In the genomic region with DNA sequence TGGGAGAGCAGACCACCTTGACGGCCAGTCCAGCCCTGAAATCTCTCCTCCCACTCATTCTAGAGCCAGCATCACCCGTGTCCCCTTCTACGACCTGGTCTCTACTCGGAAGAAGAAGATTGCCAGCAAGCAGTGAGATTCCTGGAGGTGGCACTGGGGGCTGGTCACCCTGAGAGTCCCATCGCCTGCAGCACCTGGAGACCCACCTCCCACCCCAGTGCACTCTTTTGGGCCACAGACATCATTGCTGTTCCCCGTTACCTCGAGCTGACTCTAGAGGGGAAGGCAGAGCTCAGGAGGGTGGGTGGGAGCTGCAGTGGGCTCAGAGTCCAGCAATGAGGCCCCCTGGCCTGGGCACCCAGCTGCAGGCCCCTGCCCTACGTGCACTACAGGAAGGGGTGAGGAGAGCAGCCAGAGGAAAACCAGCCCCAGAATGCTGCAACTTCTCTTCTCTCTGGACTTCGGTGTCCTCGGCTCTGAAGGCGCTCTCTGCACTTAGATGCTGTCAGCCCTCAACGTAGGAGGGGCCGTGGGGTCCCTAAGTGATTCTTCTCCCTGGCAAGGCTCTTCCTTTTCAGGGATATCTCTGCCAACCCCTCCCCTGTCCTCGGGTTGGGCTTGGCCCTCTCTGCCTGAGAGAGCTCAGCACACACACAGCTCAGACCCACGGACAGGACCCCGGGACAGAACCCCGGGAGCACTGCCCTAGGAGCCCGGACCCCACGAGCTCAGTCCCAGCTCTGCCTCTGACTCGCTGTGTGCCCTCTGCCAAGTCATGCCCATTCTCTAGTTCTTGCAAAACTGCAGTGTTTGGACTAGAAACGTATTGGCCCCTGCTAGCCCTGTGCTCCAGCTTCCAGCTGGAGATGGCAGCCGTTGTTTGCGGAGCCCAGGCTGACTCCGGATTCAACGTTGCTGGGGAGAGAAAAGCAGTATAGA, we compare ENCODE assay signal across 14 cellular contexts. TPM values are rescaled to one million over a fixed set of nuclear protein-coding genes. Genes with fewer than 3 reads are reported as not detected.
DNase-seq lines count a peak whose midpoint lies in the region; ATAC-seq, FAIRE-seq and TF ChIP-seq lines count a peak whose summit lies in the region.
"Had no signal": no experiment of that assay in that cellular context is flagged by ENCODE, and none has a peak within 500 bp of the region (broad histone marks: within the 10 kb centered on the region; RNA-seq: fewer than 3 reads in every experiment).

No MANE protein-coding gene starts in this region.

- no peak for TF ChIP-seq CTCF in activated B cell treated with CpG ODN at 0.5 μM for 24 hours (IDR thresholded peaks at IDR 0.05)

- H3K27me3 Mint-ChIP-seq in stimulated activated naive CD8-positive, alpha-beta T cell treated with anti-CD3 and anti-CD28 coated beads, Interleukin-15, Interleukin-2, amounts not matched to agents 100 ng/mL and 50 ng/mL, for 24 hours = no peaks in the 10 kb centered on the region
- H3K27me3 Mint-ChIP-seq in activated B cell treated with CpG ODN at 0.5 μM for 24 hours = no peaks in the 10 kb centered on the region
- H3K27me3 Mint-ChIP-seq in immature natural killer cell (ENCODE audit: low read depth in 3 of 3) = peaks cover 0 to 18% (median 12%) of the 10 kb centered on the region in 3 donors

- CTCF ChIA-PET in activated B cell treated with CpG ODN at 0.5 μM for 24 hours (lab: Charles Lee) = interaction anchor here (1.0 to 5.4 kb wide), 7 partner anchors 40 to 279 kb away, joined by 3 to 45 read pairs (median 6); a partner anchor contains a TSS

- peaks cover 72% of the 10 kb centered on the region for H3K4me1 Mint-ChIP-seq in stimulated activated naive CD8-positive, alpha-beta T cell treated with anti-CD3 and anti-CD28 coated beads, Interleukin-15, Interleukin-2, amounts not matched to agents 100 ng/mL and 50 ng/mL, for 24 hours (ENCODE audit: low read depth)
- H3K4me1 Mint-ChIP-seq in activated B cell treated with CpG ODN at 0.5 μM for 24 hours = peaks cover 52% of the 10 kb centered on the region
- H3K4me1 Mint-ChIP-seq in immature natural killer cell = peaks cover 48 to 68% of the 10 kb centered on the region in 2 donors

- ATAC-seq in stimulated activated naive CD8-positive, alpha-beta T cell treated with anti-CD3 and anti-CD28 coated beads, Interleukin-15, Interleukin-2, amounts not matched to agents 100 U/mL and 50 U/mL, for 24 hours = no peak
- no peak for ATAC-seq in activated B cell treated with CpG ODN at 0.5 μM for 24 hours (ENCODE audit: low read depth)
- no peak for ATAC-seq in HG03469 (IDR thresholded peaks at IDR 0.05; ENCODE audit: unreplicated experiment)

- peaks cover 3% of the 10 kb centered on the region for H3K36me3 Mint-ChIP-seq in stimulated activated naive CD8-positive, alpha-beta T cell treated with anti-CD3 and anti-CD28 coated beads, Interleukin-15, Interleukin-2, amounts not matched to agents 100 ng/mL and 50 ng/mL, for 24 hours (ENCODE audit: low read depth)
- H3K36me3 Mint-ChIP-seq in activated B cell treated with CpG ODN at 0.5 μM for 24 hours (ENCODE audit: low read depth) (peaks cover 43% of the 10 kb centered on the region), immature natural killer cell (peaks cover 0 to 28% (median 12%) of the 10 kb centered on the region in 3 donors)
- H3K36me3 Mint-ChIP-seq: mesothelial cell of epicardium had no signal

- H3K4me3 Mint-ChIP-seq in stimulated activated naive CD8-positive, alpha-beta T cell treated with anti-CD3 and anti-CD28 coated beads, Interleukin-15, Interleukin-2, amounts not matched to agents 100 ng/mL and 50 ng/mL, for 24 hours = no peak overlapping the region
- H3K4me3 Mint-ChIP-seq in activated B cell treated with CpG ODN at 0.5 μM for 24 hours (no peak overlapping the region), immature natural killer cell (peak overlapping the region in 1 of 5 donors; percentile 23)
- H3K4me3 Mint-ChIP-seq: mesothelial cell of epicardium had no signal

- peak overlapping the region; percentile 72 for H3K27ac Mint-ChIP-seq in stimulated activated naive CD8-positive, alpha-beta T cell treated with anti-CD3 and anti-CD28 coated beads, Interleukin-15, Interleukin-2, amounts not matched to agents 100 ng/mL and 50 ng/mL, for 24 hours
- peak overlapping the region; percentile 62 for H3K27ac Mint-ChIP-seq in activated B cell treated with CpG ODN at 0.5 μM for 24 hours
- H3K27ac Mint-ChIP-seq in immature natural killer cell = peak overlapping the region; percentile 27 to 84 (median 67)
- H3K27ac Mint-ChIP-seq: mesothelial cell of epicardium had no signal

- no peak for FAIRE-seq in HTR-8/SVneo (lab: Jason Lieb, UNC)
- FAIRE-seq: astrocyte had no signal

- intact Hi-C loops in activated B cell treated with CpG ODN at 0.5 μM for 24 hours (cut with micrococcal nuclease) = loop anchor here (1.0 to 2.0 kb wide), 2 partner anchors 7 to 29 kb away; no protein-coding TSS in a partner anchor

- DNase-seq in stimulated activated naive CD8-positive, alpha-beta T cell treated with anti-CD3 and anti-CD28 coated beads, Interleukin-15, Interleukin-2, amounts not matched to agents 100 U/mL and 50 U/mL, for 24 hours = no peak
- DNase-seq in activated B cell treated with CpG ODN at 0.5 μM for 24 hours = no peak
- no peak for DNase-seq in immature natural killer cell
- no peak for DNase-seq in HTR-8/SVneo (ENCODE audit: insufficient read length, low spot score)
- no peak for DNase-seq in stimulated activated CD8-positive, alpha-beta memory T cell treated with anti-CD3 and anti-CD28 coated beads, Interleukin-4, amount 100 ng/mL, for 48 hours
- no peak for DNase-seq in activated gamma-delta T cell (lab: John Stamatoyannopoulos, UW)
- DNase-seq: C1 segment of cervical spinal cord, foreskin melanocyte, NCI-H2029, RPMI8226 had no signal

- POLR2A ChIA-PET in activated B cell treated with CpG ODN at 0.5 μM for 24 hours (lab: Charles Lee) = interaction anchor here (0.6 to 1.9 kb wide), 9 partner anchors 13 to 114 kb away, joined by 3 to 6 read pairs (median 3); no protein-coding TSS in a partner anchor

- H3K9me3 Mint-ChIP-seq in stimulated activated naive CD8-positive, alpha-beta T cell treated with anti-CD3 and anti-CD28 coated beads, Interleukin-15, Interleukin-2, amounts not matched to agents 100 ng/mL and 50 ng/mL, for 24 hours = no peaks in the 10 kb centered on the region
- H3K9me3 Mint-ChIP-seq in activated B cell treated with CpG ODN at 0.5 μM for 24 hours = no peaks in the 10 kb centered on the region
- H3K9me3 Mint-ChIP-seq in immature natural killer cell = no peaks in the 10 kb centered on the region
- H3K9me3 Mint-ChIP-seq: mesothelial cell of epicardium had no signal

RNA-seq across cellular contexts. Expression of a gene that starts 31.3 kb away (rescaled TPM):
- total RNA-seq in activated B cell treated with CpG ODN at 0.5 μM for 24 hours = 37.2 and 40.3 TPM in 2 replicates
- 10 to 100 TPM; 42.5 to 95.4 (median 54.1) TPM for polyA plus RNA-seq in immature natural killer cell
- total RNA-seq: astrocyte, mesothelial cell of epicardium had no signal
